1 cellular context compared by ENCODE assay signal in the genomic region with DNA sequence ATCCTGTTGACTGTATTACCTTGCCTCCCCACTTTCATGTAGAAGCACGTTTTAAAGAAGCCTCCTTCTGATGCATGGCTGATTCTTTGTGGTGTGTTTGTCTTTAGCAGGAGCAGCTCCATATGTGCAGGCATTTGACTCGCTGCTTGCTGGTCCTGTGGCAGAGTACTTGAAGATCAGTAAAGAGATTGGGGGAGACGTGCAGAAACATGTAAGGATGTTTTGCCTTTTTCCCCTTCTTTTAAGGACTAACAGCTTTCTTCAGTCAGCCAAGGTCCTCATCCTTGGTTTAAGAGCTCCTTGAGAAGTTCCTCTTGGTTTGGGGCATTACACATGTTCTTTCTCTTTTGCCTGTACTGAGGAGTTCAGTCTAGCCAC.
TF ChIP-seq lines count a peak whose summit lies in the region.

No MANE protein-coding gene starts in this region.

TF ChIP-seq in GM23338, 12 proteins besides CTCF, POLR2A, EP300 and RAD21 (continued from another document):
- TF ChIP-seq, protein P1, sequence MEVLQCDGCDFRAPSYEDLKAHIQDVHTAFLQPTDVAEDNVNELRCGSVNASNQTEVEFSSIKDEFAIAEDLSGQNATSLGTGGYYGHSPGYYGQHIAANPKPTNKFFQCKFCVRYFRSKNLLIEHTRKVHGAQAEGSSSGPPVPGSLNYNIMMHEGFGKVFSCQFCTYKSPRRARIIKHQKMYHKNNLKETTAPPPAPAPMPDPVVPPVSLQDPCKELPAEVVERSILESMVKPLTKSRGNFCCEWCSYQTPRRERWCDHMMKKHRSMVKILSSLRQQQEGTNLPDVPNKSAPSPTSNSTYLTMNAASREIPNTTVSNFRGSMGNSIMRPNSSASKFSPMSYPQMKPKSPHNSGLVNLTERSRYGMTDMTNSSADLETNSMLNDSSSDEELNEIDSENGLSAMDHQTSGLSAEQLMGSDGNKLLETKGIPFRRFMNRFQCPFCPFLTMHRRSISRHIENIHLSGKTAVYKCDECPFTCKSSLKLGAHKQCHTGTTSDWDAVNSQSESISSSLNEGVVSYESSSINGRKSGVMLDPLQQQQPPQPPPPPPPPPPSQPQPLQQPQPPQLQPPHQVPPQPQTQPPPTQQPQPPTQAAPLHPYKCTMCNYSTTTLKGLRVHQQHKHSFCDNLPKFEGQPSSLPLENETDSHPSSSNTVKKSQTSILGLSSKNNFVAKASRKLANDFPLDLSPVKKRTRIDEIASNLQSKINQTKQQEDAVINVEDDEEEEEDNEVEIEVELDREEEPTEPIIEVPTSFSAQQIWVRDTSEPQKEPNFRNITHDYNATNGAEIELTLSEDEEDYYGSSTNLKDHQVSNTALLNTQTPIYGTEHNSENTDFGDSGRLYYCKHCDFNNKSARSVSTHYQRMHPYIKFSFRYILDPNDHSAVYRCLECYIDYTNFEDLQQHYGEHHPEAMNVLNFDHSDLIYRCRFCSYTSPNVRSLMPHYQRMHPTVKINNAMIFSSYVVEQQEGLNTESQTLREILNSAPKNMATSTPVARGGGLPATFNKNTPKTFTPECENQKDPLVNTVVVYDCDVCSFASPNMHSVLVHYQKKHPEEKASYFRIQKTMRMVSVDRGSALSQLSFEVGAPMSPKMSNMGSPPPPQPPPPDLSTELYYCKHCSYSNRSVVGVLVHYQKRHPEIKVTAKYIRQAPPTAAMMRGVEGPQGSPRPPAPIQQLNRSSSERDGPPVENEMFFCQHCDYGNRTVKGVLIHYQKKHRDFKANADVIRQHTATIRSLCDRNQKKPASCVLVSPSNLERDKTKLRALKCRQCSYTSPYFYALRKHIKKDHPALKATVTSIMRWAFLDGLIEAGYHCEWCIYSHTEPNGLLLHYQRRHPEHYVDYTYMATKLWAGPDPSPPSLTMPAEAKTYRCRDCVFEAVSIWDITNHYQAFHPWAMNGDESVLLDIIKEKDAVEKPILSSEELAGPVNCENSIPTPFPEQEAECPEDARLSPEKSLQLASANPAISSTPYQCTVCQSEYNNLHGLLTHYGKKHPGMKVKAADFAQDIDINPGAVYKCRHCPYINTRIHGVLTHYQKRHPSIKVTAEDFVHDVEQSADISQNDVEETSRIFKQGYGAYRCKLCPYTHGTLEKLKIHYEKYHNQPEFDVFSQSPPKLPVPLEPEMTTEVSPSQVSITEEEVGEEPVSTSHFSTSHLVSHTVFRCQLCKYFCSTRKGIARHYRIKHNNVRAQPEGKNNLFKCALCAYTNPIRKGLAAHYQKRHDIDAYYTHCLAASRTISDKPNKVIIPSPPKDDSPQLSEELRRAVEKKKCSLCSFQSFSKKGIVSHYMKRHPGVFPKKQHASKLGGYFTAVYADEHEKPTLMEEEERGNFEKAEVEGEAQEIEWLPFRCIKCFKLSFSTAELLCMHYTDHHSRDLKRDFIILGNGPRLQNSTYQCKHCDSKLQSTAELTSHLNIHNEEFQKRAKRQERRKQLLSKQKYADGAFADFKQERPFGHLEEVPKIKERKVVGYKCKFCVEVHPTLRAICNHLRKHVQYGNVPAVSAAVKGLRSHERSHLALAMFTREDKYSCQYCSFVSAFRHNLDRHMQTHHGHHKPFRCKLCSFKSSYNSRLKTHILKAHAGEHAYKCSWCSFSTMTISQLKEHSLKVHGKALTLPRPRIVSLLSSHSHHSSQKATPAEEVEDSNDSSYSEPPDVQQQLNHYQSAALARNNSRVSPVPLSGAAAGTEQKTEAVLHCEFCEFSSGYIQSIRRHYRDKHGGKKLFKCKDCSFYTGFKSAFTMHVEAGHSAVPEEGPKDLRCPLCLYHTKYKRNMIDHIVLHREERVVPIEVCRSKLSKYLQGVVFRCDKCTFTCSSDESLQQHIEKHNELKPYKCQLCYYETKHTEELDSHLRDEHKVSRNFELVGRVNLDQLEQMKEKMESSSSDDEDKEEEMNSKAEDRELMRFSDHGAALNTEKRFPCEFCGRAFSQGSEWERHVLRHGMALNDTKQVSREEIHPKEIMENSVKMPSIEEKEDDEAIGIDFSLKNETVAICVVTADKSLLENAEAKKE (CRISPR knock-in tag; IDR thresholded peaks at IDR 0.05): no peak
- TF ChIP-seq, protein P2, sequence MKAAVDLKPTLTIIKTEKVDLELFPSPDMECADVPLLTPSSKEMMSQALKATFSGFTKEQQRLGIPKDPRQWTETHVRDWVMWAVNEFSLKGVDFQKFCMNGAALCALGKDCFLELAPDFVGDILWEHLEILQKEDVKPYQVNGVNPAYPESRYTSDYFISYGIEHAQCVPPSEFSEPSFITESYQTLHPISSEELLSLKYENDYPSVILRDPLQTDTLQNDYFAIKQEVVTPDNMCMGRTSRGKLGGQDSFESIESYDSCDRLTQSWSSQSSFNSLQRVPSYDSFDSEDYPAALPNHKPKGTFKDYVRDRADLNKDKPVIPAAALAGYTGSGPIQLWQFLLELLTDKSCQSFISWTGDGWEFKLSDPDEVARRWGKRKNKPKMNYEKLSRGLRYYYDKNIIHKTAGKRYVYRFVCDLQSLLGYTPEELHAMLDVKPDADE (IDR thresholded peaks at IDR 0.05): no peak
- TF ChIP-seq EZH2 (IDR thresholded peaks at IDR 0.05; ENCODE audit: low read depth, unreplicated experiment): no peak
- no peak for TF ChIP-seq NANOG (IDR thresholded peaks at IDR 0.05; ENCODE audit: borderline replicate concordance)
- no peak for TF ChIP-seq EZH2phosphoT487 (IDR thresholded peaks at IDR 0.05; ENCODE audit: unreplicated experiment)
TF ChIP-seq in GM23338: peak in this region for 0.
